1 cellular context compared by ENCODE assay signal in genomic region chr1:151009206-151009587, GRCh38.
TF ChIP-seq lines count a peak whose summit lies in the region.

No MANE protein-coding gene starts in this region.

TF ChIP-seq in A549, 52 proteins besides CTCF, POLR2A, EP300 and RAD21 (continued from another document):
- TF ChIP-seq USF2 (IDR thresholded peaks at IDR 0.05): no peak
- no peak for TF ChIP-seq MAZ (IDR thresholded peaks at IDR 0.05; ENCODE audit: borderline replicate concordance, low read depth, low read length)
- no peak for TF ChIP-seq FOSL2 (IDR thresholded peaks at IDR 0.05)
- TF ChIP-seq FOSL2 (CRISPR knock-in tag; IDR thresholded peaks at IDR 0.05): no peak
- TF ChIP-seq JUN (IDR thresholded peaks at IDR 0.05): no peak
- TF ChIP-seq HEYL (CRISPR knock-in tag; IDR thresholded peaks at IDR 0.05): no peak
